In genomic region chr22:19772673-19773469, GRCh38 we compare ENCODE assay signal across 1 cellular context.
TF ChIP-seq lines count a peak whose summit lies in the region.

No MANE protein-coding gene starts in this region.

TF ChIP-seq in HepG2, 621 proteins besides CTCF, POLR2A, EP300 and RAD21:
- TF ChIP-seq ZNF772 (CRISPR knock-in tag; IDR thresholded peaks at IDR 0.05) (0 out of 2 replicates have a peak, but pooled peaks have one; percentile 25), EED (CRISPR knock-in tag; IDR thresholded peaks at IDR 0.05) (0 out of 2 replicates have a peak, but pooled peaks have one; percentile 45), HNRNPLL (IDR thresholded peaks at IDR 0.05; ENCODE audit: low read depth, low read length, poor library complexity, severe bottlenecking) (peak; percentile 16), ZFP41 (CRISPR knock-in tag; IDR thresholded peaks at IDR 0.05; ENCODE audit: borderline replicate concordance) (no peak), ZNF264 (CRISPR knock-in tag; IDR thresholded peaks at IDR 0.05) (no peak)
